Comparison of ENCODE assay signal across 26 cellular contexts in the genomic region with DNA sequence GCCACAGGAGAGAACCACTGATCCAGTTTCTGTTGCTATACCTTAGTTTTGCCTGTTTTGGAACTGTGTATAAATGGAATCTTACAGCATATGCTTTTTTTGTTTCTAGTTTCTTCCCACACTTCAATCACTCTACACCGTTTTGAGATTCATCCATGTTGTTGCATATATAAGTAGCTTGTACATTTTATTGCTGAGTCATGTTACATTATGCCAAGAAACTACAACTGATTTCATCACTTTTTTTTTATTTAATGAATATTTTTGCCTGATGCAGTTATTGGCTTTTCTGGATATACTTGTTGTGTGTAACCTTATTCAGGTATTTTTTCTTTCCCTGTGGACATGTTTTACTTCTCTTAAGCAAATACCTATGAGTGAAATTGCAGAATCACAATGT.
DNase-seq lines count a peak whose midpoint lies in the region; ATAC-seq, FAIRE-seq and TF ChIP-seq lines count a peak whose summit lies in the region.
"Had no signal": no experiment of that assay in that cellular context is flagged by ENCODE, and none has a peak within 500 bp of the region (broad histone marks: within the 10 kb centered on the region; RNA-seq: fewer than 3 reads in every experiment).

No MANE protein-coding gene starts in this region.

- H3K79me2 ChIP-seq in HepG2 (ENCODE audit: insufficient read depth, low read length): no peaks in the 10 kb centered on the region

- in situ Hi-C loops in HepG2 (cut with HindIII; ENCODE audit: extremely low pct_ligation_motif_present, low pct_unique_long_range_greater_than_20kb) (no loop called here), astrocyte of the spinal cord (cut with HindIII; ENCODE audit: low sequenced_read_pairs) (no loop called here)

- no peak overlapping the region for H3K4me3 ChIP-seq in HepG2 (replicated peaks in 1 of 3; ENCODE audit: insufficient read depth in 1 of 3, low read depth in 2 of 3, low read length in 3 of 3)
- no peak overlapping the region for H3K4me3 ChIP-seq in right lobe of liver
- no peak overlapping the region for H3K4me3 ChIP-seq in astrocyte of the spinal cord (ENCODE audit: low read depth, low read length)
- H3K4me3 ChIP-seq: GM23248, MG63 had no signal

- TF ChIP-seq EP300 in HepG2 (IDR thresholded peaks at IDR 0.05; ENCODE audit: low read depth in 2 of 2, low read length in 2 of 2) (no peak), HepG2 (CRISPR knock-in tag; IDR thresholded peaks at IDR 0.05; ENCODE audit: borderline replicate concordance) (no peak)

- no peak for TF ChIP-seq CTCF in HepG2 (CRISPR knock-in tag; IDR thresholded peaks at IDR 0.05)
- TF ChIP-seq CTCF in right lobe of liver (IDR thresholded peaks at IDR 0.05): no peak
- TF ChIP-seq CTCF in astrocyte of the spinal cord (IDR thresholded peaks at IDR 0.05; ENCODE audit: low read depth, low read length): no peak

- POLR2A ChIA-PET in HepG2 (lab: Yijun Ruan, JAX): no interaction called here

- ATAC-seq in HepG2 (no peak), right lobe of liver (no peak), sciatic nerve (no peak)

- WGBS in HepG2 (ENCODE audit: low lambda C conversion rate): 3% methylated on average over 1 of the region's 1 CpG
- WGBS in right lobe of liver (ENCODE audit: insufficient coverage, low coverage, low lambda C conversion rate, missing lambda C conversion rate): 75% methylated on average over 1 of the region's 1 CpG

- H3K4me2 ChIP-seq in HepG2 (ENCODE audit: low read depth, low read length): no peak overlapping the region

- no peak for FAIRE-seq in HepG2 (lab: Jason Lieb, UNC)

- H4K20me1 ChIP-seq in HepG2 (ENCODE audit: insufficient read depth, low read length): no peaks in the 10 kb centered on the region

- H3K27me3 ChIP-seq in HepG2 (ENCODE audit: control insufficient read depth in 1 of 2, insufficient read depth in 2 of 2, low read length in 2 of 2): no peaks in the 10 kb centered on the region
- H3K27me3 ChIP-seq in right lobe of liver: no peaks in the 10 kb centered on the region
- H3K27me3 ChIP-seq: MG63 had no signal

- DNase-seq in HepG2 (ENCODE audit: low spot score): no peak
- no peak for DNase-seq in right lobe of liver
- peak; percentile 5 for DNase-seq in LHCN-M2 (ENCODE audit: low read depth)
- peak; percentile 3 for DNase-seq in astrocyte of the spinal cord (ENCODE audit: low read depth, low spot score)
- DNase-seq in superior temporal gyrus (ENCODE audit: extremely low spot score): peak; percentile 38
- DNase-seq in sciatic nerve (ENCODE audit: low spot score): no peak
- no peak for DNase-seq in SHP77 (lab: John Stamatoyannopoulos, UW)
- DNase-seq in inferior parietal cortex (ENCODE audit: extremely low spot score): no peak
- DNase-seq: C1 segment of cervical spinal cord; Caco-2; CD4-positive, alpha-beta memory T cell; DMS 273 treated with DMSO at 0.1 percent for 48 hours; DMS79; EL; GF-D8; GM23248; Kasumi-1; MG63; NCI-H2029; NCI-H446; NCI-H526; NCI-H82; NK-92 treated with Interleukin-12 subunit alpha and Interleukin-12 subunit beta, amount 100 ng/mL, for 24 hours; SHP77 treated with DMSO at 0.1 percent for 48 hours; T-helper 2 cell had no signal

- H3K4me1 ChIP-seq in HepG2 (ENCODE audit: insufficient read depth, low read length): no peaks in the 10 kb centered on the region
- H3K4me1 ChIP-seq in right lobe of liver: no peaks in the 10 kb centered on the region
- H3K4me1 ChIP-seq: Caco-2 had no signal

- no peak overlapping the region for H2AFZ ChIP-seq in HepG2 (ENCODE audit: low read length)
- H2AFZ ChIP-seq: GM23248 had no signal

- intact Hi-C loops in HepG2 (cut with micrococcal nuclease; ENCODE audit: unreplicated experiment) (no loop called here), right lobe of liver (cut with DNase I) (no loop called here), sciatic nerve (cut with DNase I) (no loop called here)

- no TSS peak for BruUV-seq in HepG2 (replicated peaks; lab: Mats Ljungman, UMichigan)

- no peak overlapping the region for H3K27ac ChIP-seq in HepG2 (ENCODE audit: extremely low read length, insufficient read depth, low read length)
- H3K27ac ChIP-seq in right lobe of liver: no peak overlapping the region
- H3K27ac ChIP-seq: GM23248, RWPE1 had no signal

- H3K9me3 ChIP-seq in HepG2 (ENCODE audit: low read length) (peaks cover 31% of the 10 kb centered on the region), right lobe of liver (no peaks in the 10 kb centered on the region)

- TF ChIP-seq POLR2A in HepG2 (IDR thresholded peaks at IDR 0.05; ENCODE audit: insufficient read depth in 1 of 2, low read depth in 2 of 2, low read length in 2 of 2) (no peak), right lobe of liver (IDR thresholded peaks at IDR 0.05) (no peak)

- H3K9ac ChIP-seq in HepG2 (ENCODE audit: insufficient read depth, low read depth, low read length): no peak overlapping the region
- H3K9ac ChIP-seq: GM23248 had no signal

- H3K36me3 ChIP-seq in HepG2 (replicated peaks in 1 of 2; ENCODE audit: control insufficient read depth in 1 of 2, insufficient read depth in 2 of 2, low read length in 2 of 2) (no peaks in the 10 kb centered on the region), right lobe of liver (no peaks in the 10 kb centered on the region)
- H3K36me3 ChIP-seq: MG63 had no signal

- CTCF ChIA-PET in HepG2 (lab: Yijun Ruan, JAX; ENCODE audit: low intra/inter-chr PET ratio, low total read pairs): no interaction called here

- no peak for TF ChIP-seq RAD21 in HepG2 (CRISPR knock-in tag; IDR thresholded peaks at IDR 0.05)

TF ChIP-seq in HepG2, 621 proteins besides CTCF, POLR2A, EP300 and RAD21:
- TF ChIP-seq NFE2L2 (IDR thresholded peaks at IDR 0.05; ENCODE audit: low read length): peak; percentile 87
- TF ChIP-seq MAFF (IDR thresholded peaks at IDR 0.05; ENCODE audit: low read depth, low read length): peak; percentile 69
- peak; percentile 69 to 85 for TF ChIP-seq MAFK (conservative IDR thresholded peaks at IDR 0.05 in 1 of 2, IDR thresholded peaks at IDR 0.05 in 1 of 2; ENCODE audit: low read length in 2 of 2)
- no peak for TF ChIP-seq ZNF34 (CRISPR knock-in tag; IDR thresholded peaks at IDR 0.05; ENCODE audit: borderline replicate concordance)
TF ChIP-seq in HepG2: peak in this region for 3.

Comparison
In these comparisons a context has a peak if more than half of its experiments do, and no peak if none do; other contexts are left out.
1. DNase-seq: peak in LHCN-M2 (single experiment), astrocyte of the spinal cord (single experiment) and superior temporal gyrus (single experiment); none in HepG2 (single experiment), right lobe of liver (0 of 3), sciatic nerve (single experiment), SHP77 (0 of 2) and inferior parietal cortex (single experiment).